In the genomic region with DNA sequence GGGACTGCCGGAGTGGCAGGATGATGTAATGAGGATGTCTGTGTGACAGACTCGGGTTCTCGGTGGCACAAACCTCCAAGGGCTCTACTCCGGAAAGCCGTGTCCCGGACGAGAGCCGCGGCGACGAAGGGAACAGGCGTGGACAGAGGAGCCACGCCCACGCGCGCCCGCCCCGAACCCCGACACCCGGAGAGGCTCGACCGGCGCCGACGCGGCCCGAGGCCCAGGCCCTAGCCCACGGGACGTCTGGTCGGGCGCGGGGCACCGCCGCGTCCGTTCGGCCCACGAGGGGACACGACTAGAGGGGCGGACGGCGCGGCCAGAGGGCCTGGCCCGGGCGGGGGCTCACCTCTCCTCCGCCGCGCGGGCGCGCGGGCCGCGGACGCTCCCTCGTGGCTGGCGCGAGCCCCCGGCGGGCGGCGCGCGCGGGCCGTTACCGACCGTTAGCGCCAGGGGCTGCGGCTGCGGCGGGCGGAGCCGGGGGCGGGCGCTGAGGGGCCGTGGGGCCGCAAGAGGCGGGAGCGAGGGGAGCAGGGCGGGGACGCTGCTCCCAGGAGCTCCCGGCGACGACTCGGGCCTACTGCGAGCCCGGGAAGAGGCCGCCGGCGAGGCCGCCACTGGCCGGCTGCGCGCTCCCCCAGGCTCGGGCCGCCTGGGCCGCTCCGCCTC, we compare ENCODE assay signal across 8 cellular contexts. TPM values are rescaled to one million over a fixed set of nuclear protein-coding genes. Genes with fewer than 3 reads are reported as not detected.
DNase-seq lines count a peak whose midpoint lies in the region; ATAC-seq, FAIRE-seq and TF ChIP-seq lines count a peak whose summit lies in the region.

No MANE protein-coding gene starts in this region.

- H3K36me3 Mint-ChIP-seq in activated CD8-positive, alpha-beta T cell treated with anti-CD3 and anti-CD28 coated beads, Interleukin-2, amount 10 ng/mL, durations not matched to agents 7 days and 5 days (ENCODE audit: low read depth): peaks cover 12% of the 10 kb centered on the region
- peaks cover 10% of the 10 kb centered on the region for H3K36me3 Mint-ChIP-seq in osteocyte (ENCODE audit: unreplicated experiment)

- TF ChIP-seq CTCF in GM10266 (IDR thresholded peaks at IDR 0.05; ENCODE audit: control insufficient read depth, insufficient read depth, low read depth, missing control alignments): no peak
- no peak for TF ChIP-seq CTCF in osteocyte (IDR thresholded peaks at IDR 0.05)

- peak; percentile 61 for DNase-seq in ACHN
- peak; percentile 19 for DNase-seq in GM10266 (ENCODE audit: extremely low spot score)
- peak; percentile 84 for DNase-seq in NAMALWA (ENCODE audit: low spot score)
- DNase-seq in activated CD8-positive, alpha-beta T cell treated with anti-CD3 and anti-CD28 coated beads, Interleukin-2, amount 10 ng/mL, durations not matched to agents 7 days and 5 days: peak; percentile 63
- peak; percentile 7 to 24 for DNase-seq in frontal cortex (ENCODE audit: low spot score in 2 of 2)
- DNase-seq in osteocyte (ENCODE audit: extremely low spot score, unreplicated experiment): no peak
- no peak for DNase-seq in T-helper 9 cell

- peak overlapping the region; percentile 81 for H3K4me3 Mint-ChIP-seq in activated CD8-positive, alpha-beta T cell treated with anti-CD3 and anti-CD28 coated beads, Interleukin-2, amount 10 ng/mL, durations not matched to agents 7 days and 5 days
- H3K4me3 Mint-ChIP-seq in osteocyte (ENCODE audit: unreplicated experiment): peak overlapping the region; percentile 95

- peaks cover 35% of the 10 kb centered on the region for H3K4me1 Mint-ChIP-seq in activated CD8-positive, alpha-beta T cell treated with anti-CD3 and anti-CD28 coated beads, Interleukin-2, amount 10 ng/mL, durations not matched to agents 7 days and 5 days (ENCODE audit: low read depth)
- peaks cover 44% of the 10 kb centered on the region for H3K4me1 Mint-ChIP-seq in osteocyte (ENCODE audit: unreplicated experiment)

- H3K27ac Mint-ChIP-seq in activated CD8-positive, alpha-beta T cell treated with anti-CD3 and anti-CD28 coated beads, Interleukin-2, amount 10 ng/mL, durations not matched to agents 7 days and 5 days: peak overlapping the region; percentile 80
- peak overlapping the region; percentile 95 for H3K27ac Mint-ChIP-seq in osteocyte (ENCODE audit: unreplicated experiment)

- ATAC-seq in HG02678 (IDR thresholded peaks at IDR 0.05; ENCODE audit: unreplicated experiment): peak; percentile 37
- peak; percentile 64 for ATAC-seq in activated CD8-positive, alpha-beta T cell treated with anti-CD3 and anti-CD28 coated beads, Interleukin-2, amount 10 ng/mL, durations not matched to agents 7 days and 5 days

- H3K27me3 Mint-ChIP-seq in activated CD8-positive, alpha-beta T cell treated with anti-CD3 and anti-CD28 coated beads, Interleukin-2, amount 10 ng/mL, durations not matched to agents 7 days and 5 days (ENCODE audit: low read depth): peaks cover 55% of the 10 kb centered on the region
- peaks cover 12% of the 10 kb centered on the region for H3K27me3 Mint-ChIP-seq in osteocyte (ENCODE audit: unreplicated experiment)

- H3K9me3 Mint-ChIP-seq in activated CD8-positive, alpha-beta T cell treated with anti-CD3 and anti-CD28 coated beads, Interleukin-2, amount 10 ng/mL, durations not matched to agents 7 days and 5 days (ENCODE audit: insufficient read depth): no peaks in the 10 kb centered on the region
- H3K9me3 Mint-ChIP-seq in osteocyte (ENCODE audit: unreplicated experiment): no peaks in the 10 kb centered on the region

- in situ Hi-C loops in ACHN (cut with HindIII; ENCODE audit: low pct_ligation_motif_present, low pct_unique_long_range_greater_than_20kb, low sequenced_read_pairs): no loop called here

- no peak for FAIRE-seq in frontal cortex (lab: Jason Lieb, UNC)

- CTCF ChIA-PET in activated CD8-positive, alpha-beta T cell treated with anti-CD3 and anti-CD28 coated beads, Interleukin-2, amount 10 ng/mL, durations not matched to agents 7 days and 5 days (lab: Charles Lee): no interaction called here

- POLR2A ChIA-PET in activated CD8-positive, alpha-beta T cell treated with anti-CD3 and anti-CD28 coated beads, Interleukin-2, amount 10 ng/mL, durations not matched to agents 7 days and 5 days (lab: Charles Lee): interaction anchor here (0.6 kb wide), 1 partner anchor 372 kb away, joined by 3 read pairs; no protein-coding TSS in a partner anchor

RNA-seq across cellular contexts. Expression of gene IRX5, which starts 2.1 kb away (rescaled TPM):
- total RNA-seq in activated CD8-positive, alpha-beta T cell treated with anti-CD3 and anti-CD28 coated beads, Interleukin-2, amount 10 ng/mL, durations not matched to agents 7 days and 5 days: not detected
- total RNA-seq in frontal cortex (0.41 TPM), osteocyte (3.6 and 4.3 TPM in 2 replicates)

Comparison
In these comparisons a context has a peak if more than half of its experiments do, and no peak if none do; other contexts are left out.
1. DNase-seq: peak in ACHN (single experiment), GM10266 (single experiment), NAMALWA (single experiment), activated CD8-positive, alpha-beta T cell treated with anti-CD3 and anti-CD28 coated beads, Interleukin-2, amount 10 ng/mL, durations not matched to agents 7 days and 5 days (single experiment) and frontal cortex (2 of 2); none in osteocyte (single experiment) and T-helper 9 cell (single experiment).